In the genomic region with DNA sequence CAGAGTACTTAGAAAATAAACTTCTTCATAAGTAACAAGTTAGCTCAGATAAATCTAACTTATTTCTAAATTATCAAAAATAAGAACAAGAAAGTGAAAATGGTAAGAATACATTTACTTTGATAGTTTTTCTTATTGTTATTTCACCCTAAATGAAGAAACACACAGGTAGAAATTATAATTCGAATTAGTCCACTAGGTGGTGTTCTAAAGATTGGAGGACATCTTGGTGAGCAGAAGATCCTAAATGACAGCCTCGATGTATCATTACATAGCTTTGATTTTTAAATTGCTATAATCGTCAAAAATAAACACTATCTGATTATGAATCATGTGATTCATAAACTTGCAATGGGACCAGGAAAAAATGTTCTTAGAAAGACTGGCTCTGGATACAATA, we compare ENCODE assay signal across 9 cellular contexts.
DNase-seq lines count a peak whose midpoint lies in the region; ATAC-seq, FAIRE-seq and TF ChIP-seq lines count a peak whose summit lies in the region.
"Had no signal": no experiment of that assay in that cellular context is flagged by ENCODE, and none has a peak within 500 bp of the region (broad histone marks: within the 10 kb centered on the region; RNA-seq: fewer than 3 reads in every experiment).

No MANE protein-coding gene starts in this region.

- H3F3A ChIP-seq in PC-3 (ENCODE audit: low read length, unreplicated experiment): peaks cover 4% of the 10 kb centered on the region

- no peak overlapping the region for H2AFZ ChIP-seq in PC-3 (ENCODE audit: low read length)

- no peaks in the 10 kb centered on the region for H3K36me3 Mint-ChIP-seq in activated naive CD4-positive, alpha-beta T cell treated with anti-CD3 and anti-CD28 coated beads, Interleukin-2, amount 50 U/mL, for 72 hours
- H3K36me3 Mint-ChIP-seq in activated CD4-positive, alpha-beta memory T cell treated with anti-CD3 and anti-CD28 coated beads, Interleukin-2, amount 10 ng/mL, durations not matched to agents 7 days and 5 days (ENCODE audit: low read depth): no peaks in the 10 kb centered on the region

- ATAC-seq in GM21529 (IDR thresholded peaks at IDR 0.05; ENCODE audit: unreplicated experiment) (peak; percentile 83), PC-3 (peak; percentile 43)
- no peak for ATAC-seq in activated naive CD4-positive, alpha-beta T cell treated with anti-CD3 and anti-CD28 coated beads, Interleukin-2, amount 50 U/mL, for 72 hours

- CTCF ChIA-PET in PC-3 (lab: Charles Lee): no interaction called here
- CTCF ChIA-PET in activated CD4-positive, alpha-beta memory T cell treated with anti-CD3 and anti-CD28 coated beads, Interleukin-2, amount 10 ng/mL, durations not matched to agents 7 days and 5 days (lab: Charles Lee): no interaction called here

- H3K27ac Mint-ChIP-seq in activated naive CD4-positive, alpha-beta T cell treated with anti-CD3 and anti-CD28 coated beads, Interleukin-2, amount 50 U/mL, for 72 hours: no peak overlapping the region
- no peak overlapping the region for H3K27ac Mint-ChIP-seq in activated CD4-positive, alpha-beta memory T cell treated with anti-CD3 and anti-CD28 coated beads, Interleukin-2, amount 10 ng/mL, durations not matched to agents 7 days and 5 days

- H3K9ac ChIP-seq in PC-3 (ENCODE audit: low read length) (no peak overlapping the region), kidney (ENCODE audit: low read length in 2 of 2) (no peak overlapping the region)

- H3K9me3 ChIP-seq in PC-3 (ENCODE audit: low read length): no peaks in the 10 kb centered on the region
- H3K9me3 ChIP-seq in kidney (ENCODE audit: control insufficient read depth in 1 of 2, low read length in 2 of 2): no peaks in the 10 kb centered on the region

- no peaks in the 10 kb centered on the region for H3K27me3 Mint-ChIP-seq in activated CD4-positive, alpha-beta memory T cell treated with anti-CD3 and anti-CD28 coated beads, Interleukin-2, amount 10 ng/mL, durations not matched to agents 7 days and 5 days

- H3K36me3 ChIP-seq in PC-3 (ENCODE audit: low read depth, low read length) (no peaks in the 10 kb centered on the region), kidney (ENCODE audit: control insufficient read depth in 1 of 2, insufficient read depth in 2 of 2, low read length in 2 of 2) (no peaks in the 10 kb centered on the region)

- H3K27ac ChIP-seq in PC-3 (ENCODE audit: low read length) (no peak overlapping the region), kidney (ENCODE audit: low read depth in 2 of 2, low read length in 2 of 2) (no peak overlapping the region)

- no peak overlapping the region for H3K4me3 Mint-ChIP-seq in activated CD4-positive, alpha-beta memory T cell treated with anti-CD3 and anti-CD28 coated beads, Interleukin-2, amount 10 ng/mL, durations not matched to agents 7 days and 5 days

- peak; percentile 33 for DNase-seq in ELR (ENCODE audit: low read depth)
- peak; percentile 71 for DNase-seq in PC-3
- DNase-seq in kidney: no peak
- DNase-seq in activated naive CD4-positive, alpha-beta T cell treated with anti-CD3 and anti-CD28 coated beads, Interleukin-2, amount 50 U/mL, for 72 hours (ENCODE audit: low spot score in 2 of 2): no peak
- DNase-seq in SIG-M5 treated with dmso at 0.1 percent for 504 hours (lab: John Stamatoyannopoulos, UW; ENCODE audit: unreplicated experiment): no peak
- DNase-seq in stimulated activated CD4-positive, alpha-beta T cell treated with anti-CD3 and anti-CD28 coated beads, Interleukin-4, amount 100 ng/mL, for 1 hour: no peak
- no peak for DNase-seq in activated CD4-positive, alpha-beta memory T cell treated with anti-CD3 and anti-CD28 coated beads, Interleukin-2, amount 10 ng/mL, durations not matched to agents 7 days and 5 days

- H3K9me2 ChIP-seq in PC-3 (replicated peaks; ENCODE audit: low read length): no peaks in the 10 kb centered on the region

- H3K4me3 ChIP-seq in PC-3 (ENCODE audit: low read length) (no peak overlapping the region), kidney (ENCODE audit: low read length in 2 of 2) (no peak overlapping the region)

- H3K4me1 ChIP-seq in PC-3 (ENCODE audit: insufficient read depth, low read length) (peaks cover 34% of the 10 kb centered on the region), kidney (ENCODE audit: control insufficient read depth in 1 of 2, insufficient read depth in 1 of 2, low read depth in 1 of 2, low read length in 2 of 2) (no peaks in the 10 kb centered on the region)

- no peaks in the 10 kb centered on the region for H3K79me2 ChIP-seq in PC-3 (ENCODE audit: low read length)

- no peaks in the 10 kb centered on the region for H3K4me1 Mint-ChIP-seq in activated CD4-positive, alpha-beta memory T cell treated with anti-CD3 and anti-CD28 coated beads, Interleukin-2, amount 10 ng/mL, durations not matched to agents 7 days and 5 days

- TF ChIP-seq CTCF in PC-3 (conservative IDR thresholded peaks at IDR 0.05; ENCODE audit: low read depth, low read length) (peak; percentile 74), kidney (IDR thresholded peaks at IDR 0.05; ENCODE audit: borderline replicate concordance, extremely low read depth, insufficient read depth) (peak; percentile 17)

- BruUV-seq in PC-3 (replicated peaks; lab: Mats Ljungman, UMichigan): no TSS peak

- FAIRE-seq in kidney (lab: Jason Lieb, UNC): peak; percentile 97
- FAIRE-seq: TTC549 had no signal

- intact Hi-C loops in PC-3 (cut with micrococcal nuclease): loop anchor here (1.0 to 5.0 kb wide), 5 partner anchors 38 to 350 kb away; a partner anchor contains a TSS
- intact Hi-C loops in kidney (cut with DNase I): no loop called here

- POLR2A ChIA-PET in PC-3 (lab: Charles Lee; ENCODE audit: unreplicated experiment): no interaction called here
- POLR2A ChIA-PET in activated CD4-positive, alpha-beta memory T cell treated with anti-CD3 and anti-CD28 coated beads, Interleukin-2, amount 10 ng/mL, durations not matched to agents 7 days and 5 days (lab: Charles Lee): no interaction called here

- no peaks in the 10 kb centered on the region for H3K9me3 Mint-ChIP-seq in activated naive CD4-positive, alpha-beta T cell treated with anti-CD3 and anti-CD28 coated beads, Interleukin-2, amount 50 U/mL, for 72 hours
- no peaks in the 10 kb centered on the region for H3K9me3 Mint-ChIP-seq in activated CD4-positive, alpha-beta memory T cell treated with anti-CD3 and anti-CD28 coated beads, Interleukin-2, amount 10 ng/mL, durations not matched to agents 7 days and 5 days

- H4K20me1 ChIP-seq in PC-3 (ENCODE audit: low read length): no peaks in the 10 kb centered on the region

- H3K27me3 ChIP-seq in PC-3 (ENCODE audit: low read length): no peaks in the 10 kb centered on the region

- 0 out of 2 replicates have a peak overlapping the region, but pooled peaks have one; percentile 81 for H3K4me2 ChIP-seq in PC-3 (ENCODE audit: low read length)

Comparison
In these comparisons a context has a peak if more than half of its experiments do, and no peak if none do; other contexts are left out.
1. DNase-seq: peak in ELR (single experiment) and PC-3 (single experiment); none in kidney (single experiment), activated naive CD4-positive, alpha-beta T cell treated with anti-CD3 and anti-CD28 coated beads, Interleukin-2, amount 50 U/mL, for 72 hours (0 of 2), SIG-M5 treated with dmso at 0.1 percent for 504 hours (single experiment), stimulated activated CD4-positive, alpha-beta T cell treated with anti-CD3 and anti-CD28 coated beads, Interleukin-4, amount 100 ng/mL, for 1 hour (single experiment) and activated CD4-positive, alpha-beta memory T cell treated with anti-CD3 and anti-CD28 coated beads, Interleukin-2, amount 10 ng/mL, durations not matched to agents 7 days and 5 days (single experiment).
2. ATAC-seq: peak in GM21529 (single experiment) and PC-3 (single experiment); none in activated naive CD4-positive, alpha-beta T cell treated with anti-CD3 and anti-CD28 coated beads, Interleukin-2, amount 50 U/mL, for 72 hours (0 of 2).